In the genomic region with DNA sequence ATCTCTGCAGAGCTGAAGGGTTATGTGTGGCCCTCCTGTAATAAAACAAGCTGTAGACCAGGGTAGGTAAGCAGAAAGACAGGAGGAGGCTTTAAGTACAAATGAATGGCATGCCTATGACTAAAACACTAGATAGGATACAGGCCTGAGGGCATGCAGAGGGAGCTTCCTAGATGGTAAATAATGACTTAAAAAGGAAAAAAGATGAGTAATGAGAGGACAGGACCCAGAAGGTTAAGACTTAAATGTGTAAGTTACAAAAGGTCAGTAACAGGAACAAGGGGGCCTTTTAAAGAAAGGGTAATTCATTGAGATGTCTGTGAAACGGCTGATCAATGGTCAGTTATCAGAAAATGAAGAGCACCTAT, we compare ENCODE assay signal across 14 cellular contexts.
DNase-seq lines count a peak whose midpoint lies in the region; ATAC-seq, FAIRE-seq and TF ChIP-seq lines count a peak whose summit lies in the region.
"Had no signal": no experiment of that assay in that cellular context is flagged by ENCODE, and none has a peak within 500 bp of the region (broad histone marks: within the 10 kb centered on the region; RNA-seq: fewer than 3 reads in every experiment).

No MANE protein-coding gene starts in this region.

- DNase-seq in activated naive CD8-positive, alpha-beta T cell treated with anti-CD3 and anti-CD28 coated beads, Interleukin-2, amount 50 U/mL, for 24 hours: no peak
- DNase-seq in activated naive CD8-positive, alpha-beta T cell treated with anti-CD3 and anti-CD28 coated beads for 36 hours: no peak
- DNase-seq in MCF 10A (ENCODE audit: unreplicated experiment) (peak; percentile 68), right lobe of liver (no peak), upper lobe of right lung (no peak), pancreas (no peak), NCI-H2029 treated with DMSO at 0.1 percent for 48 hours (lab: John Stamatoyannopoulos, UW) (no peak), kidney (no peak)
- DNase-seq: activated T-cell treated with anti-CD3 and anti-CD28 coated beads, Interleukin-2, amount 50 U/mL, for 4 hours; caudate nucleus; DMS53; NCI-H2171 treated with DMSO at 0.1 percent for 48 hours had no signal

- no TSS peak for BruUV-seq in MCF 10A (replicated peaks; lab: Mats Ljungman, UMichigan)

- H3K27ac ChIP-seq in right lobe of liver (peak overlapping the region; percentile 87 to 90 (median 87)), upper lobe of right lung (peak overlapping the region; percentile 65), pancreas (peak overlapping the region in 2 of 4 donors; percentile 83 to 89), kidney (ENCODE audit: low read depth in 2 of 2, low read length in 2 of 2) (peak overlapping the region in 1 of 2 donors; percentile 1)

- no peak for FAIRE-seq in pancreas (lab: Jason Lieb, UNC)
- FAIRE-seq in kidney (lab: Jason Lieb, UNC): no peak

- no peaks in the 10 kb centered on the region for H3K9me3 Mint-ChIP-seq in activated naive CD8-positive, alpha-beta T cell treated with anti-CD3 and anti-CD28 coated beads, Interleukin-2, amount 50 U/mL, for 24 hours
- H3K9me3 Mint-ChIP-seq in activated naive CD8-positive, alpha-beta T cell treated with anti-CD3 and anti-CD28 coated beads for 36 hours: no peaks in the 10 kb centered on the region
- H3K9me3 Mint-ChIP-seq in MCF 10A (ENCODE audit: unreplicated experiment): no peaks in the 10 kb centered on the region
- H3K9me3 Mint-ChIP-seq: activated T-cell treated with anti-CD3 and anti-CD28 coated beads, Interleukin-2, amount 50 U/mL, for 4 hours; IgD-negative memory B cell; memory B cell had no signal

- TF ChIP-seq POLR2A in right lobe of liver (IDR thresholded peaks at IDR 0.05): no peak

- H3K9ac ChIP-seq in kidney (ENCODE audit: low read length in 2 of 2): no peak overlapping the region

- H3K27me3 Mint-ChIP-seq in activated naive CD8-positive, alpha-beta T cell treated with anti-CD3 and anti-CD28 coated beads, Interleukin-2, amount 50 U/mL, for 24 hours: peaks cover 13% of the 10 kb centered on the region
- peaks cover 10% of the 10 kb centered on the region for H3K27me3 Mint-ChIP-seq in activated naive CD8-positive, alpha-beta T cell treated with anti-CD3 and anti-CD28 coated beads for 36 hours
- no peaks in the 10 kb centered on the region for H3K27me3 Mint-ChIP-seq in MCF 10A (ENCODE audit: insufficient read depth, unreplicated experiment)

- H3K36me3 ChIP-seq in right lobe of liver (no peaks in the 10 kb centered on the region), upper lobe of right lung (no peaks in the 10 kb centered on the region), pancreas (no peaks in the 10 kb centered on the region), kidney (ENCODE audit: control insufficient read depth in 1 of 2, insufficient read depth in 2 of 2, low read length in 2 of 2) (no peaks in the 10 kb centered on the region)

- POLR2A ChIA-PET in MCF 10A (lab: Yijun Ruan, JAX): interaction anchor here (0.7 to 8.1 kb wide), 18 partner anchors 10 to 384 kb away, joined by 3 to 86 read pairs (median 4); no protein-coding TSS in a partner anchor

- no peaks in the 10 kb centered on the region for H3K4me1 Mint-ChIP-seq in activated naive CD8-positive, alpha-beta T cell treated with anti-CD3 and anti-CD28 coated beads, Interleukin-2, amount 50 U/mL, for 24 hours
- H3K4me1 Mint-ChIP-seq in activated naive CD8-positive, alpha-beta T cell treated with anti-CD3 and anti-CD28 coated beads for 36 hours: no peaks in the 10 kb centered on the region
- H3K4me1 Mint-ChIP-seq in MCF 10A (ENCODE audit: insufficient read depth, unreplicated experiment): peaks cover 55% of the 10 kb centered on the region
- H3K4me1 Mint-ChIP-seq: IgD-negative memory B cell, memory B cell had no signal

- intact Hi-C loops in MCF 10A (cut with micrococcal nuclease): no loop called here
- intact Hi-C loops in right lobe of liver (cut with DNase I): no loop called here
- intact Hi-C loops in upper lobe of right lung (cut with DNase I): no loop called here
- intact Hi-C loops in pancreas (cut with DNase I): no loop called here
- intact Hi-C loops in kidney (cut with DNase I): no loop called here

- no peak overlapping the region for H3K27ac Mint-ChIP-seq in activated naive CD8-positive, alpha-beta T cell treated with anti-CD3 and anti-CD28 coated beads, Interleukin-2, amount 50 U/mL, for 24 hours
- no peak overlapping the region for H3K27ac Mint-ChIP-seq in activated naive CD8-positive, alpha-beta T cell treated with anti-CD3 and anti-CD28 coated beads for 36 hours
- peak overlapping the region; percentile 82 for H3K27ac Mint-ChIP-seq in MCF 10A (ENCODE audit: low read depth, unreplicated experiment)
- H3K27ac Mint-ChIP-seq: IgD-negative memory B cell, memory B cell had no signal

- peak; percentile 36 for ATAC-seq in activated naive CD8-positive, alpha-beta T cell treated with anti-CD3 and anti-CD28 coated beads, Interleukin-2, amount 50 U/mL, for 24 hours
- ATAC-seq in right lobe of liver (peak in 2 of 4 donors; percentile 5), upper lobe of right lung (no peak), pancreas (no peak)
- ATAC-seq: activated T-cell treated with anti-CD3 and anti-CD28 coated beads, Interleukin-2, amount 50 U/mL, for 4 hours had no signal

- H3K36me3 Mint-ChIP-seq in activated naive CD8-positive, alpha-beta T cell treated with anti-CD3 and anti-CD28 coated beads, Interleukin-2, amount 50 U/mL, for 24 hours (ENCODE audit: low read depth): no peaks in the 10 kb centered on the region
- no peaks in the 10 kb centered on the region for H3K36me3 Mint-ChIP-seq in activated naive CD8-positive, alpha-beta T cell treated with anti-CD3 and anti-CD28 coated beads for 36 hours
- H3K36me3 Mint-ChIP-seq in MCF 10A (ENCODE audit: insufficient read depth, unreplicated experiment): peaks cover 6% of the 10 kb centered on the region
- H3K36me3 Mint-ChIP-seq: IgD-negative memory B cell, memory B cell had no signal

- TF ChIP-seq CTCF in MCF 10A (IDR thresholded peaks at IDR 0.05; ENCODE audit: unreplicated experiment): no peak
- TF ChIP-seq CTCF in right lobe of liver (IDR thresholded peaks at IDR 0.05): no peak
- no peak for TF ChIP-seq CTCF in upper lobe of right lung (IDR thresholded peaks at IDR 0.05)
- TF ChIP-seq CTCF in pancreas (IDR thresholded peaks at IDR 0.05): no peak
- TF ChIP-seq CTCF in kidney (IDR thresholded peaks at IDR 0.05; ENCODE audit: borderline replicate concordance, extremely low read depth, insufficient read depth): no peak

- WGBS in right lobe of liver (ENCODE audit: insufficient coverage, low coverage, low lambda C conversion rate, missing lambda C conversion rate): 14% methylated on average over 1 of the region's 1 CpG
- 80 to 100% methylated on average over 1 of the region's 1 CpG for WGBS in pancreas, 2 donors

- CTCF ChIA-PET in MCF 10A (lab: Yijun Ruan, JAX): interaction anchor here (0.5 to 0.9 kb wide), 5 partner anchors 9 to 115 kb away, joined by 3 read pairs; no protein-coding TSS in a partner anchor

- H3K4me3 ChIP-seq in right lobe of liver: no peak overlapping the region
- H3K4me3 ChIP-seq in upper lobe of right lung: no peak overlapping the region
- no peak overlapping the region for H3K4me3 ChIP-seq in pancreas
- no peak overlapping the region for H3K4me3 ChIP-seq in kidney (ENCODE audit: low read length in 2 of 2)

- H3K27me3 ChIP-seq in right lobe of liver (no peaks in the 10 kb centered on the region), upper lobe of right lung (no peaks in the 10 kb centered on the region), pancreas (no peaks in the 10 kb centered on the region)

- peaks cover 0 to 67% (median 26%) of the 10 kb centered on the region in 4 donors for H3K4me1 ChIP-seq in right lobe of liver
- H3K4me1 ChIP-seq in upper lobe of right lung: peaks cover 24% of the 10 kb centered on the region
- H3K4me1 ChIP-seq in pancreas: peaks cover 21 to 39% (median 21%) of the 10 kb centered on the region in 3 donors
- peaks cover 12 to 23% of the 10 kb centered on the region in 2 donors for H3K4me1 ChIP-seq in kidney (ENCODE audit: control insufficient read depth in 1 of 2, insufficient read depth in 1 of 2, low read depth in 1 of 2, low read length in 2 of 2)

- H3K4me3 Mint-ChIP-seq in activated naive CD8-positive, alpha-beta T cell treated with anti-CD3 and anti-CD28 coated beads, Interleukin-2, amount 50 U/mL, for 24 hours: no peak overlapping the region
- no peak overlapping the region for H3K4me3 Mint-ChIP-seq in activated naive CD8-positive, alpha-beta T cell treated with anti-CD3 and anti-CD28 coated beads for 36 hours
- H3K4me3 Mint-ChIP-seq in MCF 10A (ENCODE audit: unreplicated experiment): no peak overlapping the region
- H3K4me3 Mint-ChIP-seq: activated T-cell treated with anti-CD3 and anti-CD28 coated beads, Interleukin-2, amount 50 U/mL, for 4 hours; memory B cell had no signal

- H3K9me3 ChIP-seq in right lobe of liver (no peaks in the 10 kb centered on the region), upper lobe of right lung (no peaks in the 10 kb centered on the region), pancreas (no peaks in the 10 kb centered on the region), kidney (ENCODE audit: control insufficient read depth in 1 of 2, low read length in 2 of 2) (no peaks in the 10 kb centered on the region)
